Comparison of ENCODE assay signal across 9 cellular contexts in the genomic region with DNA sequence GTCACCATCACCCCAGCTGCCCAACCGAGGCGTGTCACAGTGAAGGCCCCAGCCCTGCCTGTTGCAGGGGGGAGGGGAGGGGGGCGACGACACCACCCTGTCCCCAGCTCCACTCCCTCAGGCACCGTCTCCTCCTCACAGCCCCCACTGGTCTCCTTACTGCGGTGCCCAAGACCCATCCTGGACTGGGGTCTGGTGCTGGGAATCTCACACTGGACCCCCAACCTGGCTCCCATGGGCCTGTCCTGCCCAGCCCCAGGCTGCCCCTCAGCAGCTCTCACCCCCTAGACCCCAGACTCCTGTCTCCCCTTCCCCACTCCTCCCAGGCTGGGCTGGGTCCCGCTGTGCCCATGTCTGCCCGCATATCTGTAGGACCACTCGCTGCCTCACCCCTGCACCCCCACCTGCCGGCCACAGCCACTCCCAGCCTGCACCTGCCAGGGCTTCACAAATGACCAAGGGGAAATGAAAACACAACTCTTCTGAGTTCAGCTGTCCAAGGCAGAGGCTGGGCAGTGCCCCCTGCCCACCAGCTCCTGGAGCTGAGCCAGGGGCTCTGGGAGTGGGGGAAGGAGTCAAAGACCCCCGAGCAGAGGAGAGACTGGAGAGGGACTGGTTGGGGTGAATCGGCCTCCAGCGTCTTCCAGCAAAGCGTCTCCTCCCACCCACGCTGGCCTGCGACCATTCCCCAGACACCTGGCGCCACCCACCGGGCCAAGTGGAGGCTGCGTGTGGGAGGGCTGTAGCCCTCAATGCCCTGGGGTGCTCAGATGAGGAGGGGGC. TPM values are rescaled to one million over a fixed set of nuclear protein-coding genes. Genes with fewer than 3 reads are reported as not detected.
DNase-seq lines count a peak whose midpoint lies in the region; ATAC-seq and TF ChIP-seq lines count a peak whose summit lies in the region.
"Had no signal": no experiment of that assay in that cellular context is flagged by ENCODE, and none has a peak within 500 bp of the region (broad histone marks: within the 10 kb centered on the region; RNA-seq: fewer than 3 reads in every experiment).

No MANE protein-coding gene starts in this region.

- intact Hi-C loops in tibial artery (cut with DNase I; ENCODE audit: low total_unique reads) = loop anchor here (2.0 to 10.0 kb wide), 2 partner anchors 55 to 141 kb away; no protein-coding TSS in a partner anchor

- no peak overlapping the region for H3K4me3 Mint-ChIP-seq in activated CD4-positive, alpha-beta T cell treated with anti-CD3 and anti-CD28 coated beads, Interleukin-2, amount 10 ng/mL, durations not matched to agents 7 days and 5 days
- H3K4me3 Mint-ChIP-seq in effector memory CD8-positive, alpha-beta T cell = no peak overlapping the region
- H3K4me3 Mint-ChIP-seq in naive B cell = no peak overlapping the region

- peaks cover 0 to 35% (median 26%) of the 10 kb centered on the region in 4 donors for H3K4me1 ChIP-seq in tibial artery

- TF ChIP-seq CTCF in tibial artery (IDR thresholded peaks at IDR 0.05) = peak; percentile 34 to 38

- H3K27ac ChIP-seq in tibial artery = no peak overlapping the region
- H3K27ac ChIP-seq: SJSA1 had no signal

- H3K27ac Mint-ChIP-seq in activated CD4-positive, alpha-beta T cell treated with anti-CD3 and anti-CD28 coated beads, Interleukin-2, amount 10 ng/mL, durations not matched to agents 7 days and 5 days = no peak overlapping the region
- H3K27ac Mint-ChIP-seq in effector memory CD8-positive, alpha-beta T cell = peak overlapping the region in 1 of 2 donors; percentile 42
- no peak overlapping the region for H3K27ac Mint-ChIP-seq in naive B cell

- no peak overlapping the region for H3K4me3 ChIP-seq in tibial artery
- H3K4me3 ChIP-seq: SJSA1 had no signal

- H3K27me3 Mint-ChIP-seq in activated CD4-positive, alpha-beta T cell treated with anti-CD3 and anti-CD28 coated beads, Interleukin-2, amount 10 ng/mL, durations not matched to agents 7 days and 5 days = peaks cover 3% of the 10 kb centered on the region
- H3K27me3 Mint-ChIP-seq in effector memory CD8-positive, alpha-beta T cell = peaks cover 0 to 25% of the 10 kb centered on the region in 2 donors
- peaks cover 9 to 44% (median 38%) of the 10 kb centered on the region in 3 donors for H3K27me3 Mint-ChIP-seq in naive B cell

- ATAC-seq in effector memory CD8-positive, alpha-beta T cell (replicated peaks) = peak; percentile 46
- peak; percentile 67 to 69 for ATAC-seq in naive B cell (ENCODE audit: low read depth in 2 of 2)

- no peaks in the 10 kb centered on the region for H3K4me1 Mint-ChIP-seq in activated CD4-positive, alpha-beta T cell treated with anti-CD3 and anti-CD28 coated beads, Interleukin-2, amount 10 ng/mL, durations not matched to agents 7 days and 5 days
- H3K4me1 Mint-ChIP-seq in effector memory CD8-positive, alpha-beta T cell (ENCODE audit: low read depth in 2 of 2) = peaks cover 2 to 6% of the 10 kb centered on the region in 2 donors
- peaks cover 5 to 26% (median 15%) of the 10 kb centered on the region in 3 donors for H3K4me1 Mint-ChIP-seq in naive B cell

- peak; percentile 87 for DNase-seq in ELF-1 (ENCODE audit: low read depth, low spot score)
- DNase-seq in NCI-H146 (lab: John Stamatoyannopoulos, UW) = peak; percentile 42
- peak; percentile 72 for DNase-seq in activated CD4-positive, alpha-beta T cell treated with anti-CD3 and anti-CD28 coated beads, Interleukin-2, amount 10 ng/mL, durations not matched to agents 7 days and 5 days
- peak; percentile 49 to 56 (median 50) for DNase-seq in effector memory CD8-positive, alpha-beta T cell
- peak; percentile 63 for DNase-seq in naive B cell
- no peak for DNase-seq in tibial artery
- no peak for DNase-seq in dedifferentiated amniotic fluid mesenchymal stem cell (ENCODE audit: extremely low spot score)
- DNase-seq in HCEC 1CT = no peak

- POLR2A ChIA-PET in activated CD4-positive, alpha-beta T cell treated with anti-CD3 and anti-CD28 coated beads, Interleukin-2, amount 10 ng/mL, durations not matched to agents 7 days and 5 days (lab: Charles Lee) = no interaction called here

- H3K36me3 Mint-ChIP-seq in activated CD4-positive, alpha-beta T cell treated with anti-CD3 and anti-CD28 coated beads, Interleukin-2, amount 10 ng/mL, durations not matched to agents 7 days and 5 days (ENCODE audit: low read depth) = no peaks in the 10 kb centered on the region
- peaks cover 5% of the 10 kb centered on the region for H3K36me3 Mint-ChIP-seq in effector memory CD8-positive, alpha-beta T cell (ENCODE audit: insufficient read depth)
- no peaks in the 10 kb centered on the region for H3K36me3 Mint-ChIP-seq in naive B cell

- CTCF ChIA-PET in activated CD4-positive, alpha-beta T cell treated with anti-CD3 and anti-CD28 coated beads, Interleukin-2, amount 10 ng/mL, durations not matched to agents 7 days and 5 days (lab: Charles Lee) = interaction anchor here (0.6 to 2.0 kb wide), 4 partner anchors 8 to 223 kb away, joined by 3 to 8 read pairs (median 4); no protein-coding TSS in a partner anchor

- peaks cover 0 to 12% of the 10 kb centered on the region in 2 donors for H3K27me3 ChIP-seq in tibial artery

- H3K36me3 ChIP-seq in tibial artery = no peaks in the 10 kb centered on the region
- H3K36me3 ChIP-seq: SJSA1 had no signal

- no peaks in the 10 kb centered on the region for H3K9me3 ChIP-seq in tibial artery
- H3K9me3 ChIP-seq: SJSA1 had no signal

- no peaks in the 10 kb centered on the region for H3K9me3 Mint-ChIP-seq in activated CD4-positive, alpha-beta T cell treated with anti-CD3 and anti-CD28 coated beads, Interleukin-2, amount 10 ng/mL, durations not matched to agents 7 days and 5 days
- no peaks in the 10 kb centered on the region for H3K9me3 Mint-ChIP-seq in effector memory CD8-positive, alpha-beta T cell
- H3K9me3 Mint-ChIP-seq in naive B cell = no peaks in the 10 kb centered on the region

RNA-seq across cellular contexts. Expression of a gene that starts 32.6 kb away (rescaled TPM):
- under 1 TPM; 0.22 to 0.31 TPM for total RNA-seq in activated CD4-positive, alpha-beta T cell treated with anti-CD3 and anti-CD28 coated beads, Interleukin-2, amount 10 ng/mL, durations not matched to agents 7 days and 5 days
- under 1 TPM in 2 of 6 donors, not detected in 4; 0.33 TPM for polyA plus RNA-seq in naive B cell (ENCODE audit: low read depth in 6 of 6)

RNA-seq across cellular contexts. Expression of a gene that starts 57.2 kb away (rescaled TPM):
- total RNA-seq in activated CD4-positive, alpha-beta T cell treated with anti-CD3 and anti-CD28 coated beads, Interleukin-2, amount 10 ng/mL, durations not matched to agents 7 days and 5 days = 10 to 100 TPM; 15.0 to 17.0 TPM
- 10 to 100 TPM; 36.1 to 59.9 (median 48.0) TPM for polyA plus RNA-seq in naive B cell (ENCODE audit: low read depth in 6 of 6)

Comparison
In these comparisons a context has a peak if more than half of its experiments do, and no peak if none do; other contexts are left out.
1. DNase-seq: peak in ELF-1 (single experiment), NCI-H146 (single experiment), activated CD4-positive, alpha-beta T cell treated with anti-CD3 and anti-CD28 coated beads, Interleukin-2, amount 10 ng/mL, durations not matched to agents 7 days and 5 days (single experiment), effector memory CD8-positive, alpha-beta T cell (3 of 3) and naive B cell (single experiment); none in tibial artery (0 of 2), dedifferentiated amniotic fluid mesenchymal stem cell (single experiment) and HCEC 1CT (single experiment).